In the genomic region with DNA sequence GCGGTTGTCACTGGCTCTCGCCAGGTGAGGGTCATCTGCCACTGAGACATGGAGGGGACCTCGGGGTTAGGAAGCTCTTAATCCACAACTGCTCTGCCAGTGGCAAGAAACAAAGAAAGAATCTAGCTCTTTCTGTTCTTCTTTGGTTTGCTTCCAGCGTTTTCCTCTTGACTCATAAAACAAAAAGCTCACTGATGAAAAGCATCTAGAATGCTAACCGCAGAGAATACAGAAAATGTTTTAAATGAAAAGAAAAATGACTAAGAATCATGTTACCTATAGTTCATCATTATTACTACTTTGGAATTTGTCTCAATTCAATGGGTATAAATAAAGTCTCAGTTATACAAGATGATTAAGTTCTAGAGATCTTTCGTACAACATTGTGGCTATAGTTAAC, we compare ENCODE assay signal across 16 cellular contexts.
DNase-seq lines count a peak whose midpoint lies in the region; ATAC-seq and TF ChIP-seq lines count a peak whose summit lies in the region.
"Had no signal": no experiment of that assay in that cellular context is flagged by ENCODE, and none has a peak within 500 bp of the region (broad histone marks: within the 10 kb centered on the region; RNA-seq: fewer than 3 reads in every experiment).

No MANE protein-coding gene starts in this region.

- no peak overlapping the region for H3K27ac Mint-ChIP-seq in stimulated activated naive CD8-positive, alpha-beta T cell treated with anti-CD3 and anti-CD28 coated beads, Interleukin-15, amount 100 ng/mL, for 72 hours
- H3K27ac Mint-ChIP-seq in progenitor cell of endocrine pancreas: no peak overlapping the region
- H3K27ac Mint-ChIP-seq: activated naive CD4-positive, alpha-beta T cell treated with anti-CD3 and anti-CD28 coated beads for 36 hours; nephron; T-helper 2 cell treated with Interferon-gamma antibody and Interleukin-4, amounts not matched to agents 5 μg/mL and 100 μg/mL, for 36 hours had no signal

- TF ChIP-seq CTCF in AG04450 (IDR thresholded peaks at IDR 0.05; ENCODE audit: low read depth, low read length) (no peak), astrocyte of the spinal cord (IDR thresholded peaks at IDR 0.05; ENCODE audit: low read depth, low read length) (no peak), progenitor cell of endocrine pancreas (IDR thresholded peaks at IDR 0.05; ENCODE audit: unreplicated experiment) (no peak)

- in situ Hi-C loops in astrocyte of the spinal cord (cut with HindIII; ENCODE audit: low sequenced_read_pairs): no loop called here

- no peak for ATAC-seq in stimulated activated naive CD8-positive, alpha-beta T cell treated with anti-CD3 and anti-CD28 coated beads, Interleukin-15, amount 100 ng/mL, for 72 hours
- ATAC-seq: activated CD4-positive, CD25-positive, alpha-beta regulatory T cell treated with anti-CD3 and anti-CD28 coated beads, Interleukin-2, amount 50 U/mL, for 24 hours had no signal

- peak overlapping the region; percentile 69 for H3K27ac ChIP-seq in AG04450 (ENCODE audit: low read depth, low read length)

- H3K9me3 Mint-ChIP-seq in stimulated activated naive CD8-positive, alpha-beta T cell treated with anti-CD3 and anti-CD28 coated beads, Interleukin-15, amount 100 ng/mL, for 72 hours: peaks cover 0 to 5% of the 10 kb centered on the region in 2 donors
- H3K9me3 Mint-ChIP-seq in progenitor cell of endocrine pancreas (ENCODE audit: low read depth): no peaks in the 10 kb centered on the region
- H3K9me3 Mint-ChIP-seq: central memory CD8-positive, alpha-beta T cell; nephron; T-helper 2 cell treated with Interferon-gamma antibody and Interleukin-4, amounts not matched to agents 5 μg/mL and 100 μg/mL, for 36 hours had no signal

- no peaks in the 10 kb centered on the region for H3K9me3 ChIP-seq in AG04450 (ENCODE audit: control insufficient read depth, insufficient read depth, low read length)
- H3K9me3 ChIP-seq: Caco-2 had no signal

- CTCF ChIA-PET in AG04450 (lab: Charles Lee): no interaction called here

- no peak overlapping the region for H3K4me3 Mint-ChIP-seq in stimulated activated naive CD8-positive, alpha-beta T cell treated with anti-CD3 and anti-CD28 coated beads, Interleukin-15, amount 100 ng/mL, for 72 hours
- no peak overlapping the region for H3K4me3 Mint-ChIP-seq in progenitor cell of endocrine pancreas (ENCODE audit: low read depth)
- H3K4me3 Mint-ChIP-seq: activated naive CD4-positive, alpha-beta T cell treated with anti-CD3 and anti-CD28 coated beads for 36 hours; central memory CD8-positive, alpha-beta T cell; nephron; T-helper 2 cell treated with Interferon-gamma antibody and Interleukin-4, amounts not matched to agents 5 μg/mL and 100 μg/mL, for 36 hours had no signal

- DNase-seq in AG04450 (ENCODE audit: low read depth, low spot score): peak; percentile 44
- peak; percentile 87 for DNase-seq in HT1080 (ENCODE audit: low read depth)
- DNase-seq in astrocyte of the spinal cord (ENCODE audit: low read depth, low spot score): peak; percentile 83
- DNase-seq in foreskin melanocyte: peak; percentile 95
- no peak for DNase-seq in NCI-H1092 (lab: John Stamatoyannopoulos, UW)
- DNase-seq in stimulated activated naive CD8-positive, alpha-beta T cell treated with anti-CD3 and anti-CD28 coated beads, Interleukin-15, amount 100 ng/mL, for 72 hours: no peak
- no peak for DNase-seq in progenitor cell of endocrine pancreas (ENCODE audit: low spot score, unreplicated experiment)
- DNase-seq in activated CD4-positive, alpha-beta T cell treated with anti-CD3 and anti-CD28 coated beads, Interleukin-2, amount 50 U/mL, for 4 hours: no peak
- DNase-seq: activated CD8-positive, alpha-beta memory T cell treated with anti-CD3 and anti-CD28 coated beads, Interleukin-2, amount 50 U/mL, for 48 hours; activated naive CD4-positive, alpha-beta T cell treated with anti-CD3 and anti-CD28 coated beads for 36 hours; Caco-2; SHP77 treated with DMSO at 0.1 percent for 48 hours had no signal

- no peaks in the 10 kb centered on the region for H3K36me3 Mint-ChIP-seq in progenitor cell of endocrine pancreas (ENCODE audit: insufficient read depth)

- H3K27me3 ChIP-seq in AG04450 (ENCODE audit: control insufficient read depth, insufficient read depth, low read length): no peaks in the 10 kb centered on the region

- POLR2A ChIA-PET in AG04450 (lab: Yijun Ruan, JAX): interaction anchor here (0.6 to 1.0 kb wide), 2 partner anchors 9 to 837 kb away, joined by 3 to 4 read pairs; no protein-coding TSS in a partner anchor

- peaks cover 6% of the 10 kb centered on the region for H3K4me1 Mint-ChIP-seq in stimulated activated naive CD8-positive, alpha-beta T cell treated with anti-CD3 and anti-CD28 coated beads, Interleukin-15, amount 100 ng/mL, for 72 hours
- H3K4me1 Mint-ChIP-seq in progenitor cell of endocrine pancreas (ENCODE audit: low read depth): peaks cover 5% of the 10 kb centered on the region
- H3K4me1 Mint-ChIP-seq: central memory CD8-positive, alpha-beta T cell had no signal

- H3K27me3 Mint-ChIP-seq in stimulated activated naive CD8-positive, alpha-beta T cell treated with anti-CD3 and anti-CD28 coated beads, Interleukin-15, amount 100 ng/mL, for 72 hours: no peaks in the 10 kb centered on the region
- H3K27me3 Mint-ChIP-seq in progenitor cell of endocrine pancreas: no peaks in the 10 kb centered on the region
- H3K27me3 Mint-ChIP-seq: central memory CD8-positive, alpha-beta T cell had no signal

- H3K4me3 ChIP-seq in AG04450 (ENCODE audit: low read depth, low read length): no peak overlapping the region
- H3K4me3 ChIP-seq in astrocyte of the spinal cord (ENCODE audit: low read depth, low read length): no peak overlapping the region

Comparison
In these comparisons a context has a peak if more than half of its experiments do, and no peak if none do; other contexts are left out.
1. DNase-seq: peak in AG04450 (single experiment), HT1080 (single experiment), astrocyte of the spinal cord (single experiment) and foreskin melanocyte (single experiment); none in NCI-H1092 (single experiment), stimulated activated naive CD8-positive, alpha-beta T cell treated with anti-CD3 and anti-CD28 coated beads, Interleukin-15, amount 100 ng/mL, for 72 hours (0 of 2), progenitor cell of endocrine pancreas (single experiment) and activated CD4-positive, alpha-beta T cell treated with anti-CD3 and anti-CD28 coated beads, Interleukin-2, amount 50 U/mL, for 4 hours (0 of 2).